In genomic region chr3:58237238-58237939, GRCh38 we compare ENCODE assay signal across 8 cellular contexts. TPM values are rescaled to one million over a fixed set of nuclear protein-coding genes. Genes with fewer than 3 reads are reported as not detected.
DNase-seq lines count a peak whose midpoint lies in the region; ATAC-seq and TF ChIP-seq lines count a peak whose summit lies in the region.

TSS of gene ABHD6 (plus strand) at chr3:58237792. CDS start at chr3:58256587, 18,795 bp downstream.

- peak; percentile 85 for ATAC-seq in HG03045 (IDR thresholded peaks at IDR 0.05; ENCODE audit: unreplicated experiment)
- peak; percentile 84 for ATAC-seq in effector memory CD8-positive, alpha-beta T cell (replicated peaks)

- no peaks in the 10 kb centered on the region; the same call in 1 of the 2 replicates for H3K9me3 ChIP-seq in AG04450 (ENCODE audit: control insufficient read depth, insufficient read depth, low read length)

- DNase-seq in AG04450 (ENCODE audit: low read depth, low spot score), result no peak
- peak; percentile 75 for DNase-seq in NCI-H69 (lab: John Stamatoyannopoulos, UW)
- DNase-seq in activated CD8-positive, alpha-beta memory T cell treated with anti-CD3 and anti-CD28 coated beads for 24 hours, result peak; percentile 97
- peak; percentile 83 to 91 (median 86) for DNase-seq in effector memory CD8-positive, alpha-beta T cell
- DNase-seq in mesenteric fat pad (ENCODE audit: low spot score), result peak; percentile 93
- DNase-seq in stimulated activated CD8-positive, alpha-beta memory T cell treated with anti-CD3 and anti-CD28 coated beads, Interleukin-15, amount 100 ng/mL, for 4 hours (ENCODE audit: low read depth in 2 of 2), result peak; percentile 63 to 70

- peak within 1 kb of the TSS; percentile 93 to 95 for H3K4me3 Mint-ChIP-seq in effector memory CD8-positive, alpha-beta T cell

- peak; percentile 22 for TF ChIP-seq POLR2A in GM18526 (IDR thresholded peaks at IDR 0.05; ENCODE audit: extremely low read depth, insufficient read length)

- CTCF ChIA-PET in AG04450 (lab: Charles Lee), result interaction anchor here (0.7 to 0.9 kb wide), 3 partner anchors 13 to 49 kb away, joined by 3 to 8 read pairs (median 3); no protein-coding TSS in a partner anchor

- POLR2A ChIA-PET in AG04450 (lab: Yijun Ruan, JAX), result no interaction called here

- peaks cover 11% of the 10 kb centered on the region for H3K36me3 Mint-ChIP-seq in effector memory CD8-positive, alpha-beta T cell (ENCODE audit: insufficient read depth)

- peak within 1 kb of the TSS; percentile 60 to 69 for H3K27ac Mint-ChIP-seq in effector memory CD8-positive, alpha-beta T cell

- peaks cover 3% of the 10 kb centered on the region for H3K27me3 ChIP-seq in AG04450 (ENCODE audit: control insufficient read depth, insufficient read depth, low read length)

- H3K4me1 Mint-ChIP-seq in effector memory CD8-positive, alpha-beta T cell (ENCODE audit: low read depth in 2 of 2), result peaks cover 17 to 25% of the 10 kb centered on the region in 2 donors

- 0 out of 2 replicates have a peak, but pooled peaks have one; percentile 25 for TF ChIP-seq CTCF in AG04450 (IDR thresholded peaks at IDR 0.05; ENCODE audit: low read depth, low read length)

- no peaks in the 10 kb centered on the region for H3K9me3 Mint-ChIP-seq in effector memory CD8-positive, alpha-beta T cell

- H3K4me3 ChIP-seq in AG04450 (ENCODE audit: low read depth, low read length), result peak within 1 kb of the TSS; percentile 88

- peaks cover 12 to 13% of the 10 kb centered on the region in 2 donors for H3K27me3 Mint-ChIP-seq in effector memory CD8-positive, alpha-beta T cell

- peak within 1 kb of the TSS; percentile 11 for H3K27ac ChIP-seq in AG04450 (ENCODE audit: low read depth, low read length)

RNA-seq across cellular contexts. Expression of gene ABHD6, which starts in this region (rescaled TPM):
- 8.4 and 9.7 TPM in 2 replicates for polyA plus RNA-seq in AG04450 (2011; rRNA removed)
- polyA minus RNA-seq in AG04450 (2011; rRNA and poly(A)+ RNA removed), result 13.6 and 14.6 TPM in 2 replicates
- total RNA-seq in mesenteric fat pad, result 22.3 TPM
